ENCODE assay signal across 16 cellular contexts in the genomic region with DNA sequence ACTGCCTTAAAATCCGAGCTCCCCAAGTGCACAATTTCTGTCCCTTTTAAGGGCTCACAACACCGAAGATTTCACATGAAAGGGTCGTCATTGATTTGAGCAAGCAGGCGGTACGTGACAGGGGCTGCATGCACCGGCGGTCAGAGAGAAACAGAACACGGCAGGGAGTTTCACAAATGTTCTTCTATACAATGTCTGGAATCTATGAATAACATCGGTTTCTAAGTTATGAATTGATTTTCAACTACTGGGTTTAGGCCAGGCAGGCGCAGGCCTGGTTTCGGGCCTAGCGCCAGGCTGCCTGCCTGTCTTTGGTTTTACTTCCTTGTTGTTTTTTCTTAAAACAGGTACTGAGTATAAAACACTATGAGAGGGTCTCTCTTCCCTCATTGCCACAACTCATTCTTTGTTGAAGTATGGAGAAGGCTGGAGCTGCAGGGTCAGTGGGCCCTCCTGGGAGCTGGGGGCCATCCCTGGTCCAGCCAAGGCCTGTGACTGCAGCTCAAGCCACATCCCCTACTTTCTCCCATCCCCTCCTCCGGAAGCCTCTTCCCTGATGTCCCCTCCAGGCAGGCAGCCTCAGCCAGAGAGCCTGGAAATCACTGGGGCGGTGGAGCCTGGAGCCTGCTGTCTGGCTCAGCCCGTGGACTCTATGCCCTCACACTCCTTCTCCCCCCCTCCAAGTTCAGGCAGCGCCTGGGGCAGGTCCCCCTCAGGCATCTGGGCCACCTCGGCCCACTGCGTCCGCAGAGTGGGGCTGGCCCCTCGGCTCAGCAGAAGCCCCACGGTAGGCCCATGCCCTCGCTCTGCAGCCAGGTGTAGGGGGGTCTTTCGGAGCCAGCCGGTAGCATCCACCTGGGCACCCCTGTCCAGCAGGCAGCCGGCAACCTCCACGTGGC. TPM values are rescaled to one million over a fixed set of nuclear protein-coding genes. Genes with fewer than 3 reads are reported as not detected.
DNase-seq lines count a peak whose midpoint lies in the region; ATAC-seq and TF ChIP-seq lines count a peak whose summit lies in the region.
"Had no signal": no experiment of that assay in that cellular context is flagged by ENCODE, and none has a peak within 500 bp of the region (broad histone marks: within the 10 kb centered on the region; RNA-seq: fewer than 3 reads in every experiment).

No MANE protein-coding gene starts in this region.

- H3K4me1 ChIP-seq in Panc1 (ENCODE audit: control insufficient read depth, insufficient read depth, low read length) (peaks cover 22% of the 10 kb centered on the region), esophagus muscularis mucosa (peaks cover 8 to 52% (median 34%) of the 10 kb centered on the region in 4 donors), osteoblast (ENCODE audit: insufficient read depth, low read length) (peaks cover 7% of the 10 kb centered on the region)

- no peaks in the 10 kb centered on the region for H3K79me2 ChIP-seq in osteoblast (ENCODE audit: insufficient read depth, low read length)

- no peak for TF ChIP-seq POLR2A in esophagus muscularis mucosa (IDR thresholded peaks at IDR 0.05; ENCODE audit: low read depth)

- H2AFZ ChIP-seq in osteoblast (ENCODE audit: low read length), result no peak overlapping the region

- peaks cover 13% of the 10 kb centered on the region for H3K27me3 ChIP-seq in CD4-positive, alpha-beta T cell (ENCODE audit: control insufficient read depth, insufficient read depth, low read length)
- H3K27me3 ChIP-seq in Panc1 (ENCODE audit: control insufficient read depth, insufficient read depth, low read length) (no peaks in the 10 kb centered on the region), esophagus muscularis mucosa (no peaks in the 10 kb centered on the region), osteoblast (ENCODE audit: insufficient read depth, low read length) (no peaks in the 10 kb centered on the region)

- no peaks in the 10 kb centered on the region for H3K36me3 Mint-ChIP-seq in CD4-positive, alpha-beta T cell (ENCODE audit: low read depth)
- H3K36me3 Mint-ChIP-seq in immature natural killer cell, result no peaks in the 10 kb centered on the region
- H3K36me3 Mint-ChIP-seq: activated naive CD4-positive, alpha-beta T cell treated with anti-CD3 and anti-CD28 coated beads, Interleukin-2, amount 10 ng/mL, durations not matched to agents 7 days and 5 days had no signal

- H4K20me1 ChIP-seq in osteoblast (ENCODE audit: insufficient read depth, low read length), result no peaks in the 10 kb centered on the region

- no peak for TF ChIP-seq EP300 in esophagus muscularis mucosa (IDR thresholded peaks at IDR 0.05)

- peaks cover 27% of the 10 kb centered on the region for H3K27me3 Mint-ChIP-seq in CD4-positive, alpha-beta T cell
- H3K27me3 Mint-ChIP-seq in immature natural killer cell (ENCODE audit: low read depth in 3 of 3), result peaks cover 3 to 11% (median 6%) of the 10 kb centered on the region in 3 donors

- H3K4me2 ChIP-seq in osteoblast (ENCODE audit: insufficient read depth, low read length), result no peak overlapping the region

- no peak for ATAC-seq in CD4-positive, alpha-beta T cell (ENCODE audit: poor library complexity)
- peak; percentile 2; the same call in 1 of the 2 replicates for ATAC-seq in Panc1
- no peak for ATAC-seq in HG02840 (IDR thresholded peaks at IDR 0.05; ENCODE audit: low FRiP score, unreplicated experiment)

- no peak overlapping the region for H3K27ac Mint-ChIP-seq in CD4-positive, alpha-beta T cell
- H3K27ac Mint-ChIP-seq in immature natural killer cell, result no peak overlapping the region
- H3K27ac Mint-ChIP-seq: activated naive CD4-positive, alpha-beta T cell treated with anti-CD3 and anti-CD28 coated beads, Interleukin-2, amount 10 ng/mL, durations not matched to agents 7 days and 5 days had no signal

- CTCF ChIA-PET in CD4-positive, alpha-beta T cell (lab: Charles Lee), result no interaction called here
- CTCF ChIA-PET in Panc1 (lab: Charles Lee), result no interaction called here

- in situ Hi-C loops in Panc1 (cut with HindIII; ENCODE audit: low pct_unique_long_range_greater_than_20kb, low sequenced_read_pairs), result no loop called here

- H3K9me3 ChIP-seq in CD4-positive, alpha-beta T cell (ENCODE audit: control insufficient read depth, low read length), result no peaks in the 10 kb centered on the region
- no peaks in the 10 kb centered on the region for H3K9me3 ChIP-seq in Panc1 (ENCODE audit: control insufficient read depth, insufficient read depth, low read depth, low read length)
- H3K9me3 ChIP-seq in esophagus muscularis mucosa, result no peaks in the 10 kb centered on the region
- no peaks in the 10 kb centered on the region for H3K9me3 ChIP-seq in osteoblast (ENCODE audit: low read depth, low read length)
- H3K9me3 ChIP-seq: neutrophil had no signal

- H3K9me3 Mint-ChIP-seq in CD4-positive, alpha-beta T cell, result no peaks in the 10 kb centered on the region
- no peaks in the 10 kb centered on the region for H3K9me3 Mint-ChIP-seq in immature natural killer cell
- H3K9me3 Mint-ChIP-seq: activated naive CD4-positive, alpha-beta T cell treated with anti-CD3 and anti-CD28 coated beads, Interleukin-2, amount 10 ng/mL, durations not matched to agents 7 days and 5 days had no signal

- POLR2A ChIA-PET in CD4-positive, alpha-beta T cell (lab: Charles Lee), result no interaction called here
- POLR2A ChIA-PET in Panc1 (lab: Charles Lee), result no interaction called here

- DNase-seq in CD4-positive, alpha-beta T cell, result no peak
- DNase-seq in Panc1 (ENCODE audit: low read depth, low spot score) (no peak), esophagus muscularis mucosa (ENCODE audit: extremely low spot score) (no peak), osteoblast (ENCODE audit: insufficient read length, low spot score, missing footprints) (peak; percentile 83), NCI-H524 treated with DMSO at 0.1 percent for 48 hours (lab: John Stamatoyannopoulos, UW) (no peak), immature natural killer cell (no peak)
- no peak for DNase-seq in stimulated activated CD4-positive, alpha-beta T cell treated with anti-CD3 and anti-CD28 coated beads, Interleukin-4, amount 100 ng/mL, for 24 hours
- DNase-seq: activated CD4-positive, alpha-beta T cell treated with anti-CD3 and anti-CD28 coated beads, Interleukin-2, amount 50 U/mL, for 48 hours; activated naive CD4-positive, alpha-beta T cell treated with anti-CD3 and anti-CD28 coated beads, Interleukin-2, amount 10 ng/mL, durations not matched to agents 7 days and 5 days; foreskin fibroblast; NCI-H2171 treated with DMSO at 0.1 percent for 48 hours; OCI-M1; stimulated activated CD4-positive, alpha-beta T cell treated with anti-CD3 and anti-CD28 coated beads, Interleukin-15, amount 100 ng/mL, for 24 hours had no signal

- no peak overlapping the region for H3K4me3 ChIP-seq in Panc1 (ENCODE audit: low read depth in 2 of 2, low read length in 2 of 2)
- H3K4me3 ChIP-seq in esophagus muscularis mucosa, result peak overlapping the region in 1 of 4 donors; percentile 53
- H3K4me3 ChIP-seq in osteoblast (ENCODE audit: insufficient read depth, low read length), result no peak overlapping the region

- no TSS peak for BruUV-seq in Panc1 (replicated peaks; lab: Mats Ljungman, UMichigan)

- no peaks in the 10 kb centered on the region for H3K4me1 Mint-ChIP-seq in CD4-positive, alpha-beta T cell (ENCODE audit: low read depth)
- H3K4me1 Mint-ChIP-seq in immature natural killer cell, result no peaks in the 10 kb centered on the region

- H3K27ac ChIP-seq in CD4-positive, alpha-beta T cell (ENCODE audit: low read depth, low read length), result no peak overlapping the region
- peak overlapping the region; percentile 39; the same call in 1 of the 2 replicates for H3K27ac ChIP-seq in Panc1 (ENCODE audit: low read length)
- H3K27ac ChIP-seq in esophagus muscularis mucosa (replicated peaks in 1 of 4), result peak overlapping the region; percentile 75 to 84 (median 76)
- H3K27ac ChIP-seq in osteoblast (ENCODE audit: low read depth, low read length), result no peak overlapping the region
- H3K27ac ChIP-seq: neutrophil had no signal

- intact Hi-C loops in CD4-positive, alpha-beta T cell (cut with DNase I, micrococcal nuclease), result no loop called here
- intact Hi-C loops in Panc1 (cut with micrococcal nuclease; ENCODE audit: unreplicated experiment) (no loop called here), esophagus muscularis mucosa (cut with DNase I) (no loop called here)

- no peak for TF ChIP-seq CTCF in CD4-positive, alpha-beta T cell (IDR thresholded peaks at IDR 0.05)
- TF ChIP-seq CTCF in Panc1 (IDR thresholded peaks at IDR 0.05), result no peak
- TF ChIP-seq CTCF in esophagus muscularis mucosa (IDR thresholded peaks at IDR 0.05), result no peak
- TF ChIP-seq CTCF in osteoblast (IDR thresholded peaks at IDR 0.05; ENCODE audit: extremely low read depth, low read depth, low read length), result no peak

- WGBS in esophagus muscularis mucosa, result 92% methylated on average over 19 of the region's 26 CpGs

- H3K36me3 ChIP-seq in Panc1 (ENCODE audit: control insufficient read depth, insufficient read depth, low read length) (no peaks in the 10 kb centered on the region), esophagus muscularis mucosa (no peaks in the 10 kb centered on the region), osteoblast (ENCODE audit: insufficient read depth, low read length) (no peaks in the 10 kb centered on the region)
- H3K36me3 ChIP-seq: neutrophil had no signal

- H3K4me3 Mint-ChIP-seq in CD4-positive, alpha-beta T cell, result peak overlapping the region; percentile 2
- H3K4me3 Mint-ChIP-seq in immature natural killer cell, result no peak overlapping the region
- H3K4me3 Mint-ChIP-seq: activated naive CD4-positive, alpha-beta T cell treated with anti-CD3 and anti-CD28 coated beads, Interleukin-2, amount 10 ng/mL, durations not matched to agents 7 days and 5 days had no signal

RNA-seq across cellular contexts. Expression of gene ANKRD65, which starts 2.4 kb away (rescaled TPM):
- not detected for total RNA-seq in CD4-positive, alpha-beta T cell
- total RNA-seq in Panc1 (2021; ENCODE audit: unreplicated experiment) (1.9 TPM), esophagus muscularis mucosa (10 to 100 TPM in 2 of 4 donors, 1 to 10 TPM in 2; 8.1 to 19.2 (median 9.8) TPM), osteoblast (1.2 and 1.8 TPM in 2 replicates)
- polyA plus RNA-seq in Panc1 (2012; ENCODE audit: insufficient read length), result 3.7 TPM
- polyA plus RNA-seq in immature natural killer cell, result not detected

RNA-seq across cellular contexts. Expression of gene MRPL20, which starts 11.6 kb away (rescaled TPM):
- total RNA-seq in CD4-positive, alpha-beta T cell, result 100 to 1,000 TPM in 1 of 2 experiments, 10 to 100 TPM in 1; 99.9 to 103 TPM
- total RNA-seq in Panc1 (2021; ENCODE audit: unreplicated experiment) (196 TPM), esophagus muscularis mucosa (100 to 1,000 TPM; 144 to 175 (median 155) TPM), osteoblast (53.9 and 58.9 TPM in 2 replicates)
- polyA plus RNA-seq in Panc1 (2012; ENCODE audit: insufficient read length), result 252 TPM
- 100 to 1,000 TPM; 167 to 194 (median 182) TPM for polyA plus RNA-seq in immature natural killer cell

RNA-seq across cellular contexts. Expression of gene VWA1, which starts 16.8 kb away (rescaled TPM):
- total RNA-seq in CD4-positive, alpha-beta T cell, result not detected
- total RNA-seq in Panc1 (2021; ENCODE audit: unreplicated experiment) (858 TPM), esophagus muscularis mucosa (100 to 1,000 TPM in 2 of 4 donors, 10 to 100 TPM in 2; 99.7 to 168 (median 116) TPM), osteoblast (2.4 and 4.3 TPM in 2 replicates)
- polyA plus RNA-seq in Panc1 (2012; ENCODE audit: insufficient read length), result 1,549 TPM
- polyA plus RNA-seq in immature natural killer cell, result not detected

RNA-seq across cellular contexts. Expression of gene CCNL2, which starts 19.6 kb away (rescaled TPM):
- 100 to 1,000 TPM; 274 to 281 TPM for total RNA-seq in CD4-positive, alpha-beta T cell
- total RNA-seq in Panc1 (2021; ENCODE audit: unreplicated experiment) (297 TPM), esophagus muscularis mucosa (100 to 1,000 TPM in 2 of 4 donors, 10 to 100 TPM in 2; 73.4 to 136 (median 108) TPM), osteoblast (138 and 139 TPM in 2 replicates)
- polyA plus RNA-seq in Panc1 (2012; ENCODE audit: insufficient read length), result 235 TPM
- polyA plus RNA-seq in immature natural killer cell, result 10 to 100 TPM; 16.7 to 34.6 (median 22.0) TPM

RNA-seq across cellular contexts. Expression of gene ATAD3C, which starts 30.8 kb away (rescaled TPM):
- total RNA-seq in CD4-positive, alpha-beta T cell, result under 1 TPM; 0.28 to 0.74 TPM
- 10.6 TPM for total RNA-seq in Panc1 (2021; ENCODE audit: unreplicated experiment)
- 8.1 TPM for polyA plus RNA-seq in Panc1 (2012; ENCODE audit: insufficient read length)
- 1 to 10 TPM in 1 of 4 donors, under 1 TPM in 3; 0.32 to 2.4 (median 0.58) TPM for total RNA-seq in esophagus muscularis mucosa
- total RNA-seq in osteoblast, result under 0.01 and 0.59 TPM in 2 replicates
- 1 to 10 TPM; 1.5 to 4.0 (median 3.1) TPM for polyA plus RNA-seq in immature natural killer cell
- total RNA-seq: M059J had no signal

Comparison
In these comparisons a context has a peak if more than half of its experiments do, and no peak if none do; other contexts are left out.
1. H3K27ac ChIP-seq: peak in Panc1 (single experiment) and esophagus muscularis mucosa (4 of 4); none in CD4-positive, alpha-beta T cell (single experiment) and osteoblast (single experiment).
2. RNA of gene VWA1, which starts 16.8 kb away (total RNA-seq): 858 TPM in Panc1 (single experiment) and 99.7 to 168 TPM in esophagus muscularis mucosa; 2.4 to 4.3 TPM in osteoblast and not detected in CD4-positive, alpha-beta T cell; every median in the first group is over 10 times any median in the second.